Comparison of ENCODE assay signal across 8 cellular contexts in the genomic region with DNA sequence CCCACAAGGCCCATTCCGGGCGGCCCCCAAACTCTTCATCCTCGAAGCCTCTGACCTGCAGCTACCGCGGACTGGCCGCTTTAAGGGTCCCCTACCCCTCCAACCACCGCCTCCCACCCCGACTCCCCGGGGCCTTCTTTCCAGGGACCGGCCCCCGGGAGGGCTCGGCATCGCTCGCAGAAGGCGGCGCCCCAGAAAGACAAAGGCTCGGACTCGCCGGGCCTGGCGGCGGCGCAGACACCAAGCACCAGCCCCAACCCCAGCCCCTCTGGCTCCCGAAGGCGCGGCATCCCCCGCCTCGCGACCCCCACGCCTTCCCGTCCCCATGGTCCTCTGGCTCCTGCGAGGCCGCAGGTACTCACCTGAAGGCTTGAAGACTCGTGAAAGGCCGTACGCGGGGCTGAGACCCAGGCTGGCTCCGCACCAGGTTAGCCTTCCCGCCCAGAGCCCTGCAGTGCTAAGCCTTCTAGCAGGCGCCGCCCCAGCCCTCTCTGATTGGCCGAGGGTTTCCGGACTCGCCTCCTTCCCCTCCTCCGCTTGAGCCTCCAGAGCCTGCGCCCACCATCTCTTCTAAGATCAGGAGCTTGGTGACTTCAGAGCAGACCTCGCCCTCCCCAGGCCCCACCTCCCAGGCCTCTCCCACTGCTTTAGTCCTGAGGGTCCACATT. TPM values are rescaled to one million over a fixed set of nuclear protein-coding genes. Genes with fewer than 3 reads are reported as not detected.
DNase-seq lines count a peak whose midpoint lies in the region; ATAC-seq, FAIRE-seq and TF ChIP-seq lines count a peak whose summit lies in the region.
"Not testable (repeated sequence)": the region's sequence is repeated elsewhere in the genome, so short reads cannot be mapped to it uniquely, and the experiment has no call there.

TMSB15C (minus strand) TSS at position 459 of the 668 bp plus-strand sequence.

- H2BK15ac ChIP-seq in IMR-90 (ENCODE audit: low read depth, low read length) = not testable (repeated sequence)

- H3K9me1 ChIP-seq in IMR-90 (ENCODE audit: insufficient read depth, low read length); K562 (ENCODE audit: control insufficient read depth, insufficient read depth, low read length): not testable (repeated sequence)

- not testable (repeated sequence) for TF ChIP-seq CTCF in IMR-90 (conservative IDR thresholded peaks at IDR 0.05; ENCODE audit: low read depth, low read length); K562 (IDR thresholded peaks at IDR 0.05 in 2 of 3, conservative IDR thresholded peaks at IDR 0.05 in 1 of 3; ENCODE audit: insufficient read depth in 2 of 3, low read depth in 1 of 3, low read length in 3 of 3); lung (IDR thresholded peaks at IDR 0.05; ENCODE audit: control extremely low read depth, extremely low read depth)

- not testable (repeated sequence) for H3K36me3 ChIP-seq in IMR-90 (ENCODE audit: control insufficient read depth, insufficient read depth, low read length); K562 (ENCODE audit: control insufficient read depth, insufficient read depth, low read length); lung (ENCODE audit: control insufficient read depth in 2 of 2, insufficient read depth in 2 of 2, low read length in 2 of 2)

- H4K91ac ChIP-seq in IMR-90 (ENCODE audit: insufficient read depth, low read depth, low read length) = not testable (repeated sequence)

- H2AK5ac ChIP-seq in IMR-90 (ENCODE audit: low read depth, low read length) = not testable (repeated sequence)

- H2AK9ac ChIP-seq in IMR-90 (replicated peaks; ENCODE audit: low read depth, low read length, poor library complexity) = not testable (repeated sequence)

- H4K20me1 ChIP-seq in IMR-90 (ENCODE audit: insufficient read depth, low read length); K562 (replicated peaks; ENCODE audit: control insufficient read depth, insufficient read depth, low read length): not testable (repeated sequence)

- TF ChIP-seq EP300 in K562 (IDR thresholded peaks at IDR 0.05; ENCODE audit: low read length) = not testable (repeated sequence)

- H4K8ac ChIP-seq in IMR-90 (ENCODE audit: low read depth in 2 of 2, low read length in 2 of 2) = not testable (repeated sequence)

- not testable (repeated sequence) for H3K4me3 ChIP-seq in IMR-90 (ENCODE audit: insufficient read depth, low read depth, low read length); K562; lung

- in situ Hi-C loops in IMR-90 (cut with MboI; ENCODE audit: low sequenced_read_pairs); K562 (cut with MboI): not testable (repeated sequence)

- POLR2A ChIA-PET in IMR-90 (lab: Charles Lee; ENCODE audit: unreplicated experiment); K562 (lab: Yijun Ruan, JAX): not testable (repeated sequence)

- H3K27me3 ChIP-seq in IMR-90 (ENCODE audit: control insufficient read depth, insufficient read depth, low read length); K562 (ENCODE audit: control insufficient read depth in 2 of 2, insufficient read depth in 2 of 2, low read length in 2 of 2); lung (ENCODE audit: control insufficient read depth, insufficient read depth): not testable (repeated sequence)

- dilution Hi-C loops in IMR-90 (cut with HindIII; ENCODE audit: low sequenced_read_pairs, unreplicated experiment) = not testable (repeated sequence)

- FAIRE-seq in K562 (lab: Jason Lieb, UNC) = not testable (repeated sequence)

- not testable (repeated sequence) for H4K5ac ChIP-seq in IMR-90 (ENCODE audit: low read depth, low read length)

- not testable (repeated sequence) for H3K14ac ChIP-seq in IMR-90 (replicated peaks; ENCODE audit: low read depth, low read length)

- TF ChIP-seq RAD21 in IMR-90 (IDR thresholded peaks at IDR 0.05; ENCODE audit: low read length); K562 (CRISPR knock-in tag; conservative IDR thresholded peaks at IDR 0.05 in 1 of 2, IDR thresholded peaks at IDR 0.05 in 1 of 2): not testable (repeated sequence)

- not testable (repeated sequence) for DNase-seq in IMR-90; K562 (ENCODE audit: extremely low read depth in 1 of 4, low spot score in 3 of 4); lung (ENCODE audit: low spot score)

- H2BK120ac ChIP-seq in IMR-90 (ENCODE audit: low read depth, low read length) = not testable (repeated sequence)

- H3K23ac ChIP-seq in IMR-90 (ENCODE audit: low read depth, low read length) = not testable (repeated sequence)

- H3K9ac ChIP-seq in IMR-90 (ENCODE audit: low read depth, low read length); K562 (ENCODE audit: insufficient read depth in 1 of 2, low read depth in 2 of 2, low read length in 2 of 2): not testable (repeated sequence)

- not testable (repeated sequence) for BruUV-seq in IMR-90 (replicated peaks; lab: Mats Ljungman, UMichigan); K562 (replicated peaks; lab: Mats Ljungman, UMichigan)

- H3K4me1 ChIP-seq in IMR-90 (ENCODE audit: control insufficient read depth, insufficient read depth, low read length); K562 (replicated peaks in 1 of 2; ENCODE audit: control insufficient read depth in 2 of 2, insufficient read depth in 2 of 2, low read length in 2 of 2); lung (ENCODE audit: control insufficient read depth in 2 of 2, insufficient read depth in 2 of 2, low read length in 2 of 2): not testable (repeated sequence)

- H3K18ac ChIP-seq in IMR-90 (ENCODE audit: low read depth, low read length) = not testable (repeated sequence)

- H3K4me2 ChIP-seq in IMR-90 (ENCODE audit: low read depth, low read length); K562 (ENCODE audit: insufficient read depth, low read length): not testable (repeated sequence)

- intact Hi-C loops in IMR-90 (cut with micrococcal nuclease); K562 (cut with micrococcal nuclease): not testable (repeated sequence)

- ATAC-seq in GM18517 (IDR thresholded peaks at IDR 0.05; ENCODE audit: unreplicated experiment) (peak; percentile 97), GM19467 (IDR thresholded peaks at IDR 0.05; ENCODE audit: unreplicated experiment) (peak; percentile 69), HG02610 (IDR thresholded peaks at IDR 0.05; ENCODE audit: unreplicated experiment) (peak; percentile 99), HG03097 (IDR thresholded peaks at IDR 0.05; ENCODE audit: low FRiP score, unreplicated experiment) (peak; percentile 96), IMR-90 (ENCODE audit: low read depth) (peak; percentile 98), K562 (peak; percentile 88), lung (ENCODE audit: insufficient read depth, low FRiP score) (peak; percentile 79)

- not testable (repeated sequence) for H2AFZ ChIP-seq in IMR-90 (replicated peaks; ENCODE audit: low read length, poor library complexity); K562 (ENCODE audit: low read depth, low read length)

- CTCF ChIA-PET in IMR-90 (lab: Yijun Ruan, JAX); K562 (lab: Yijun Ruan, JAX; ENCODE audit: low intra/inter-chr PET ratio): not testable (repeated sequence)

- not testable (repeated sequence) for H3K79me1 ChIP-seq in IMR-90 (ENCODE audit: low read depth in 1 of 2, low read length in 2 of 2)

- H2BK5ac ChIP-seq in IMR-90 (ENCODE audit: low read depth, low read length, poor library complexity, severe bottlenecking) = not testable (repeated sequence)

- no CpG with 5 or more reads among the region's 46 CpGs for WGBS in IMR-90 (ENCODE audit: extremely low coverage in 2 of 2, insufficient read length in 1 of 2), 2 experiments
- no CpG with 5 or more reads among the region's 46 CpGs for WGBS in K562 (ENCODE audit: insufficient coverage, low coverage, missing lambda C conversion rate)
- WGBS in lung, 2 donors = no CpG with 5 or more reads among the region's 46 CpGs

- not testable (repeated sequence) for H3K9me3 ChIP-seq in IMR-90 (ENCODE audit: control insufficient read depth, insufficient read depth, low read length); K562 (replicated peaks; ENCODE audit: control insufficient read depth, insufficient read depth, low read depth, low read length); lung (ENCODE audit: control insufficient read depth in 2 of 2, insufficient read depth in 1 of 2, low read length in 1 of 2)

- not testable (repeated sequence) for TF ChIP-seq POLR2A in IMR-90 (IDR thresholded peaks at IDR 0.05; ENCODE audit: low read depth, low read length); K562 (conservative IDR thresholded peaks at IDR 0.05)

- not testable (repeated sequence) for H3K27ac ChIP-seq in IMR-90 (ENCODE audit: insufficient read depth, low read length); K562 (ENCODE audit: extremely low read depth, low read depth, low read length); lung (ENCODE audit: low read depth in 1 of 2, low read length in 1 of 2); temporal lobe (ENCODE audit: low read depth, low read length)

- H2BK20ac ChIP-seq in IMR-90 (ENCODE audit: low read depth, low read length) = not testable (repeated sequence)

- H3K56ac ChIP-seq in IMR-90 (ENCODE audit: extremely low read depth, insufficient read depth, low read length) = not testable (repeated sequence)

- not testable (repeated sequence) for H3K4ac ChIP-seq in IMR-90 (ENCODE audit: low read depth, low read length)

- not testable (repeated sequence) for H3K79me2 ChIP-seq in K562 (ENCODE audit: control insufficient read depth, insufficient read depth, low read length)

RNA-seq across cellular contexts. Expression of gene TMSB15C, which starts in this region (rescaled TPM):
- total RNA-seq in IMR-90 (2012; rRNA removed) (2.0 and 5.8 TPM in 2 replicates), K562 (2014; rRNA removed) (not detected in 2 replicates), K562 (2014; rRNA removed; fragmentation: Illumina TruSeq; extraction: Trizol) (not detected in 2 replicates), K562 (2015; rRNA removed; fragmentation: Illumina TruSeq; extraction: Trizol) (not detected in 2 replicates), K562 (2021) (not detected in 2 replicates), lung (10 to 100 TPM in 1 of 2 donors, under 1 TPM in 1; 0.86 to 12.3 TPM), temporal lobe (35.7 TPM)
- polyA plus RNA-seq in IMR-90 (2012; rRNA removed) (1.9 and 2.1 TPM in 2 replicates), K562 (2011; rRNA removed) (0.03 TPM in 1 of 2 replicates, not detected in the other), K562 (2014; fragmentation: Illumina TruSeq; extraction: Trizol) (not detected in 2 replicates), K562 (2014; fragmentation: Nextera tagmentation; extraction: Ambion mirVana) (not detected), K562 (2014; rRNA removed) (not detected in 2 replicates), lung (under 1 TPM; 0.26 to 0.61 TPM)
- polyA plus RNA-seq in IMR-90 (2012; cell fraction: cytosol; rRNA removed) = 0.52 and 0.88 TPM in 2 replicates
- 1.3 and 7.3 TPM in 2 replicates for polyA plus RNA-seq in IMR-90 (2012; cell fraction: nucleus; rRNA removed; ENCODE audit: low replicate concordance)
- total RNA-seq in K562 (2011; cell fraction: chromatin; rRNA removed; ENCODE audit: low replicate concordance) = not detected in 2 replicates
- not detected in 2 replicates for total RNA-seq in K562 (2011; cell fraction: nucleolus; rRNA removed)
- total RNA-seq in K562 (2011; cell fraction: nucleoplasm; rRNA removed) = not detected in 2 replicates
- polyA plus RNA-seq in K562 (2011; cell fraction: cytosol; rRNA removed) = not detected in 2 replicates
- polyA plus RNA-seq in K562 (2011; cell fraction: nucleus; rRNA removed) = not detected in 2 replicates
- polyA plus RNA-seq in K562 (2012) = not detected in 2 replicates
- not detected in 2 replicates for polyA minus RNA-seq in K562 (2011; rRNA and poly(A)+ RNA removed)
- not detected in 2 replicates for polyA minus RNA-seq in K562 (2011; cell fraction: cytosol; rRNA and poly(A)+ RNA removed)
- polyA minus RNA-seq in K562 (2011; cell fraction: nucleus; rRNA and poly(A)+ RNA removed) = not detected in 2 replicates

Comparison
In these comparisons a context has a peak if more than half of its experiments do, and no peak if none do; other contexts are left out.
1. Peak in ATAC-seq in K562; RNA of the gene not detected or under 1 TPM.